Comparison of ENCODE assay signal across 22 cellular contexts in genomic region chr4:171876636-171877035, GRCh38.
"Had no signal": no experiment of that assay in that cellular context is flagged by ENCODE, and none has a peak within 500 bp of the region (broad histone marks: within the 10 kb centered on the region; RNA-seq: fewer than 3 reads in every experiment).

No MANE protein-coding gene starts in this region.

- H3K9ac ChIP-seq: parathyroid adenoma had no signal

- H3K79me2 ChIP-seq: parathyroid adenoma had no signal

- H3K4me1 ChIP-seq: lower lobe of right lung, parathyroid adenoma, right lobe of liver, tibial nerve, upper lobe of left lung had no signal

- H3K27ac ChIP-seq: coronary artery, lower lobe of right lung, parathyroid adenoma, right lobe of liver, thoracic aorta, tibial nerve, upper lobe of left lung had no signal

- H3K27ac Mint-ChIP-seq: effector memory CD8-positive, alpha-beta T cell; memory B cell; naive B cell; natural killer cell treated with Interleukin-12 subunit alpha and Interleukin-12 subunit beta and Interleukin-15 and Interleukin-18, amount 100 ng/mL, for 72 hours; progenitor cell of endocrine pancreas; stimulated activated naive B cell treated with anti-CD40 and anti-IgM and Interleukin-4, amounts not matched to agents 10 μg/mL and 1 μg/mL and 100 μg/mL, for 72 hours; stimulated activated naive CD8-positive, alpha-beta T cell treated with anti-CD3 and anti-CD28 coated beads, Interleukin-15, Interleukin-2, amounts not matched to agents 100 ng/mL and 50 ng/mL, for 24 hours had no signal

- DNase-seq: effector memory CD8-positive, alpha-beta T cell; erythroblast; hypothalamus; left ventricle myocardium superior; lower lobe of right lung; mucosa of descending colon; naive B cell; right lobe of liver; small intestine; stimulated activated CD4-positive, alpha-beta T cell treated with anti-CD3 and anti-CD28 coated beads, Interleukin-15, amount 100 ng/mL, for 24 hours; stimulated activated CD4-positive, alpha-beta T cell treated with anti-CD3 and anti-CD28 coated beads, Interleukin-2, amount 100 ng/mL, for 48 hours; stimulated activated naive B cell treated with anti-CD40 and anti-IgM and Interleukin-4, amounts not matched to agents 10 μg/mL and 1 μg/mL and 100 μg/mL, for 72 hours; upper lobe of left lung had no signal

- H3K27me3 Mint-ChIP-seq: effector memory CD8-positive, alpha-beta T cell; memory B cell; naive B cell; natural killer cell treated with Interleukin-12 subunit alpha and Interleukin-12 subunit beta and Interleukin-15 and Interleukin-18, amount 100 ng/mL, for 72 hours; progenitor cell of endocrine pancreas; stimulated activated naive B cell treated with anti-CD40 and anti-IgM and Interleukin-4, amounts not matched to agents 10 μg/mL and 1 μg/mL and 100 μg/mL, for 72 hours; stimulated activated naive CD8-positive, alpha-beta T cell treated with anti-CD3 and anti-CD28 coated beads, Interleukin-15, Interleukin-2, amounts not matched to agents 100 ng/mL and 50 ng/mL, for 24 hours had no signal

- H3K4me3 ChIP-seq: coronary artery, lower lobe of right lung, mucosa of descending colon, right lobe of liver, thoracic aorta, tibial nerve, upper lobe of left lung had no signal

- H3K36me3 ChIP-seq: lower lobe of right lung, right lobe of liver, thoracic aorta, upper lobe of left lung had no signal

- H3K9me3 ChIP-seq: lower lobe of right lung, mucosa of descending colon, right lobe of liver, thoracic aorta, tibial nerve, upper lobe of left lung had no signal

- H3K9me3 Mint-ChIP-seq: memory B cell; naive B cell; neural crest cell; stimulated activated naive B cell treated with anti-CD40 and anti-IgM and Interleukin-4, amounts not matched to agents 10 μg/mL and 1 μg/mL and 100 μg/mL, for 72 hours had no signal

- H2AFZ ChIP-seq: parathyroid adenoma had no signal

- H3K4me3 Mint-ChIP-seq: effector memory CD8-positive, alpha-beta T cell; memory B cell; naive B cell; natural killer cell treated with Interleukin-12 subunit alpha and Interleukin-12 subunit beta and Interleukin-15 and Interleukin-18, amount 100 ng/mL, for 72 hours; neural crest cell; stimulated activated naive B cell treated with anti-CD40 and anti-IgM and Interleukin-4, amounts not matched to agents 10 μg/mL and 1 μg/mL and 100 μg/mL, for 72 hours; stimulated activated naive CD8-positive, alpha-beta T cell treated with anti-CD3 and anti-CD28 coated beads, Interleukin-15, Interleukin-2, amounts not matched to agents 100 ng/mL and 50 ng/mL, for 24 hours had no signal

- H3K4me1 Mint-ChIP-seq: naive B cell, neural crest cell had no signal

- H3K27me3 ChIP-seq: right lobe of liver, tibial nerve, upper lobe of left lung had no signal

- H3K36me3 Mint-ChIP-seq: memory B cell; naive B cell; natural killer cell treated with Interleukin-12 subunit alpha and Interleukin-12 subunit beta and Interleukin-15 and Interleukin-18, amount 100 ng/mL, for 72 hours; stimulated activated naive B cell treated with anti-CD40 and anti-IgM and Interleukin-4, amounts not matched to agents 10 μg/mL and 1 μg/mL and 100 μg/mL, for 72 hours had no signal
